8 cellular contexts compared by ENCODE assay signal in genomic region chr16:67278773-67279295, GRCh38. TPM values are rescaled to one million over a fixed set of nuclear protein-coding genes. Genes with fewer than 3 reads are reported as not detected.
DNase-seq lines count a peak whose midpoint lies in the region; ATAC-seq and TF ChIP-seq lines count a peak whose summit lies in the region.

No MANE protein-coding gene starts in this region.

- H3K79me2 ChIP-seq in Loucy (ENCODE audit: insufficient read depth, low read length), result peaks cover 51% of the 10 kb centered on the region

- H3K36me3 Mint-ChIP-seq in osteocyte (ENCODE audit: unreplicated experiment), result peaks cover 3% of the 10 kb centered on the region

- peaks cover 28% of the 10 kb centered on the region for H3K4me1 Mint-ChIP-seq in osteocyte (ENCODE audit: unreplicated experiment)

- H3K9me3 Mint-ChIP-seq in osteocyte (ENCODE audit: unreplicated experiment), result no peaks in the 10 kb centered on the region

- H4K20me1 ChIP-seq in Loucy (ENCODE audit: insufficient read depth, low read length, poor library complexity, severe bottlenecking), result no peaks in the 10 kb centered on the region

- H3K4me3 ChIP-seq in Loucy (ENCODE audit: low read length, poor library complexity, severe bottlenecking) (peak overlapping the region; percentile 93), fibroblast of mammary gland (ENCODE audit: control insufficient read depth, low read depth, low read length) (peak overlapping the region; percentile 78)

- no peaks in the 10 kb centered on the region; the same call in 1 of the 2 replicates for H3K36me3 ChIP-seq in Loucy (ENCODE audit: insufficient read depth, low read length)

- peak; percentile 38 for ATAC-seq in GM21786 (IDR thresholded peaks at IDR 0.05; ENCODE audit: unreplicated experiment)

- H3K27me3 ChIP-seq in Loucy (ENCODE audit: insufficient read depth, low read length, poor library complexity, severe bottlenecking), result no peaks in the 10 kb centered on the region

- H3K27me3 Mint-ChIP-seq in osteocyte (ENCODE audit: unreplicated experiment), result no peaks in the 10 kb centered on the region

- no peaks in the 10 kb centered on the region for H3K9me2 ChIP-seq in Loucy (replicated peaks; ENCODE audit: low read depth, low read length)

- peak overlapping the region; percentile 97 for H3K4me2 ChIP-seq in Loucy (ENCODE audit: low read depth, low read length, poor library complexity, severe bottlenecking)

- peak overlapping the region; percentile 89 for H2AFZ ChIP-seq in Loucy (ENCODE audit: low read length)

- H3K4me1 ChIP-seq in Loucy (ENCODE audit: insufficient read depth, low read length, poor library complexity, severe bottlenecking), result peaks cover 18% of the 10 kb centered on the region

- TF ChIP-seq CTCF in Loucy (conservative IDR thresholded peaks at IDR 0.05; ENCODE audit: low read length) (peak; percentile 80), fibroblast of mammary gland (conservative IDR thresholded peaks at IDR 0.05; ENCODE audit: control insufficient read depth, insufficient read depth, low read depth, low read length) (peak; percentile 28), osteocyte (IDR thresholded peaks at IDR 0.05) (no peak)

- DNase-seq in NCI-H1105 (lab: John Stamatoyannopoulos, UW), result peak; percentile 0
- DNase-seq in NCI-H1105 treated with DMSO at 0.1 percent for 48 hours (lab: John Stamatoyannopoulos, UW), result no peak
- peak; percentile 10 to 19 for DNase-seq in activated CD8-positive, alpha-beta memory T cell treated with anti-CD3 and anti-CD28 coated beads for 4 hours (ENCODE audit: low read depth in 2 of 2)
- DNase-seq in fibroblast of mammary gland (ENCODE audit: low read depth), result peak; percentile 25
- no peak for DNase-seq in osteocyte (ENCODE audit: extremely low spot score, unreplicated experiment)
- no peak for DNase-seq in pons (ENCODE audit: low spot score)

- peak overlapping the region; percentile 79 for H3K27ac Mint-ChIP-seq in osteocyte (ENCODE audit: unreplicated experiment)

- peak overlapping the region; percentile 64 for H3K4me3 Mint-ChIP-seq in osteocyte (ENCODE audit: unreplicated experiment)

- H3F3A ChIP-seq in Loucy (ENCODE audit: low read depth), result no peaks in the 10 kb centered on the region

- no peaks in the 10 kb centered on the region for H3K9me3 ChIP-seq in Loucy (ENCODE audit: insufficient read depth, low read depth, low read length)

- peak overlapping the region; percentile 88 for H3K9ac ChIP-seq in Loucy (ENCODE audit: low read depth, low read length, poor library complexity, severe bottlenecking)

RNA-seq across cellular contexts. Expression of gene PLEKHG4, which starts 0.5 kb away (rescaled TPM):
- 10.1 and 11.4 TPM in 2 replicates for total RNA-seq in osteocyte

RNA-seq across cellular contexts. Expression of gene SLC9A5, which starts 30.1 kb away (rescaled TPM):
- 4.2 and 4.4 TPM in 2 replicates for total RNA-seq in osteocyte

RNA-seq across cellular contexts. Expression of gene FHOD1, which starts 31.6 kb away (rescaled TPM):
- total RNA-seq in osteocyte, result 60.0 and 71.7 TPM in 2 replicates

RNA-seq across cellular contexts. Expression of gene KCTD19, which starts 47.7 kb away (rescaled TPM):
- 0.39 TPM in 1 of 2 replicates, not detected in the other for total RNA-seq in osteocyte

RNA-seq across cellular contexts. Expression of gene LRRC36, which starts 47.8 kb away (rescaled TPM):
- total RNA-seq in osteocyte, result not detected in 2 replicates

Comparison
In these comparisons a context has a peak if more than half of its experiments do, and no peak if none do; other contexts are left out.
1. DNase-seq: peak in NCI-H1105 (single experiment), activated CD8-positive, alpha-beta memory T cell treated with anti-CD3 and anti-CD28 coated beads for 4 hours (2 of 2) and fibroblast of mammary gland (single experiment); none in NCI-H1105 treated with DMSO at 0.1 percent for 48 hours (single experiment), osteocyte (single experiment) and pons (single experiment).